ENCODE assay signal across 1 cellular context in genomic region chr11:34105079-34105956, GRCh38.
A peak's percentile ranks its signal among the peaks of the same experiment; 100 is the strongest.
TF ChIP-seq lines count a peak whose summit lies in the region.

Gene NAT10 (plus strand): TSS chr11:34105629. CDS start chr11:34108226, 2,597 bp downstream.

TF ChIP-seq in K562, 482 proteins besides CTCF, POLR2A, EP300 and RAD21 (continued from another document and continues in another):
- TF ChIP-seq ZNF277 (CRISPR knock-in tag; IDR thresholded peaks at IDR 0.05; ENCODE audit: borderline replicate concordance) (0 out of 2 replicates have a peak, but pooled peaks have one; percentile 13), MEF2D (tag; conservative IDR thresholded peaks at IDR 0.05; ENCODE audit: low read depth) (peak; percentile 63; the same call in 1 of the 2 replicates), BCOR (IDR thresholded peaks at IDR 0.05) (peak; percentile 30; the same call in 1 of the 2 replicates), TSC22D4 (tag; IDR thresholded peaks at IDR 0.05) (no peak), ZEB2 (IDR thresholded peaks at IDR 0.05) (no peak), FUS (optimal IDR thresholded peaks at IDR 0.05; ENCODE audit: low read depth, low read length) (no peak), NFRKB (IDR thresholded peaks at IDR 0.05; ENCODE audit: low read depth) (0 out of 2 replicates have a peak, but pooled peaks have one; percentile 44), DNMT1 (IDR thresholded peaks at IDR 0.05) (no peak), THAP12 (CRISPR knock-in tag; IDR thresholded peaks at IDR 0.05) (peak; percentile 62), SP1 (CRISPR knock-in tag; IDR thresholded peaks at IDR 0.05) (peak; percentile 86), KLF1 (tag; IDR thresholded peaks at IDR 0.05) (no peak; the same call in none of the 2 replicates), ZNF133 (CRISPR knock-in tag; IDR thresholded peaks at IDR 0.05) (0 out of 2 replicates have a peak, but pooled peaks have one; percentile 31), KDM5B (IDR thresholded peaks at IDR 0.05; ENCODE audit: insufficient replicate concordance, low read depth, low read length) (peak; percentile 84), FOXM1 (IDR thresholded peaks at IDR 0.05; ENCODE audit: low read depth) (0 out of 2 replicates have a peak, but pooled peaks have one; percentile 9), FOXM1 (CRISPR knock-in tag; IDR thresholded peaks at IDR 0.05; ENCODE audit: low read depth) (0 out of 2 replicates have a peak, but pooled peaks have one; percentile 42), GATAD2A (IDR thresholded peaks at IDR 0.05) (no peak), RBBP5 (IDR thresholded peaks at IDR 0.05; ENCODE audit: borderline replicate concordance, insufficient read depth, low read length, poor library complexity, severe bottlenecking) (peak; percentile 94), POLR2B (IDR thresholded peaks at IDR 0.05; ENCODE audit: low read depth, partially characterized antibody) (peak; percentile 93), MEF2A (IDR thresholded peaks at IDR 0.05; ENCODE audit: control insufficient read depth, low read depth, low read length) (0 out of 2 replicates have a peak, but pooled peaks have one; percentile 13), ARNT (IDR thresholded peaks at IDR 0.05) (peak in 1 of 2 experiments; percentile 57; a peak in 2 of 4 replicates), ZNF280A (IDR thresholded peaks at IDR 0.05; ENCODE audit: low read depth, partially characterized antibody) (no peak), KAT2B (IDR thresholded peaks at IDR 0.05; ENCODE audit: low read depth, low read length) (peak; percentile 44), CHD4 (IDR thresholded peaks at IDR 0.05; ENCODE audit: insufficient read depth, insufficient replicate concordance, low read depth, low read length, poor library complexity, severe bottlenecking) (no peak), HNRNPL (IDR thresholded peaks at IDR 0.05; ENCODE audit: low read depth, low read length) (no peak), CBFA2T3 (IDR thresholded peaks at IDR 0.05) (no peak), CREB3L1 (IDR thresholded peaks at IDR 0.05; ENCODE audit: borderline replicate concordance, low read depth) (peak; percentile 75), RHOXF2B (CRISPR knock-in tag; conservative IDR thresholded peaks at IDR 0.05) (no peak; the same call in none of the 2 replicates), MBD1 (CRISPR knock-in tag; IDR thresholded peaks at IDR 0.05) (no peak), MCM3 (IDR thresholded peaks at IDR 0.05) (no peak), KDM4B (IDR thresholded peaks at IDR 0.05; ENCODE audit: borderline replicate concordance in 2 of 2, low read depth in 1 of 2) (no peak), XRCC3 (IDR thresholded peaks at IDR 0.05) (no peak), TAF15 (IDR thresholded peaks at IDR 0.05; ENCODE audit: low read depth, low read length) (no peak), EP400 (IDR thresholded peaks at IDR 0.05) (peak; percentile 100), GTF3C2 (IDR thresholded peaks at IDR 0.05; ENCODE audit: borderline replicate concordance, extremely low read depth, insufficient read length) (no peak), PKNOX1 (IDR thresholded peaks at IDR 0.05) (peak; percentile 24; the same call in 1 of the 2 replicates), ASH1L (IDR thresholded peaks at IDR 0.05; ENCODE audit: borderline replicate concordance, low read depth, partially characterized antibody) (no peak), NFE2L1 (tag; IDR thresholded peaks at IDR 0.05; ENCODE audit: borderline replicate concordance, low read depth) (no peak), MXD1 (CRISPR knock-in tag; IDR thresholded peaks at IDR 0.05; ENCODE audit: borderline replicate concordance, poor library complexity, severe bottlenecking) (peak; percentile 96), ZNF436 (CRISPR knock-in tag; IDR thresholded peaks at IDR 0.05) (no peak; the same call in 1 of the 2 replicates), FOXA1 (IDR thresholded peaks at IDR 0.05; ENCODE audit: borderline replicate concordance) (no peak), ARID4B (CRISPR knock-in tag; IDR thresholded peaks at IDR 0.05) (peak; percentile 98), CGGBP1 (CRISPR knock-in tag; IDR thresholded peaks at IDR 0.05) (peak; percentile 70; the same call in 1 of the 2 replicates)
